1 cellular context compared by ENCODE assay signal in genomic region chr6:88823998-88824397, GRCh38.
A peak's percentile ranks its signal among the peaks of the same experiment; 100 is the strongest.
TF ChIP-seq lines count a peak whose summit lies in the region.

No MANE protein-coding gene starts in this region.

TF ChIP-seq in IMR-90, 13 proteins besides CTCF, POLR2A, EP300 and RAD21:
- TF ChIP-seq BHLHE40 (IDR thresholded peaks at IDR 0.05; ENCODE audit: low read depth, low read length) (no peak), CEBPB (IDR thresholded peaks at IDR 0.05; ENCODE audit: low read depth, low read length) (peak; percentile 58)
TF ChIP-seq in IMR-90: peak in this region for 1.
